In genomic region chr19:7153008-7153407, GRCh38 we compare ENCODE assay signal across 21 cellular contexts.
DNase-seq lines count a peak whose midpoint lies in the region; ATAC-seq, FAIRE-seq and TF ChIP-seq lines count a peak whose summit lies in the region.
"Had no signal": no experiment of that assay in that cellular context is flagged by ENCODE, and none has a peak within 500 bp of the region (broad histone marks: within the 10 kb centered on the region; RNA-seq: fewer than 3 reads in every experiment).

No MANE protein-coding gene starts in this region.

- TF ChIP-seq POLR2A in GM12878 (IDR thresholded peaks at IDR 0.05; ENCODE audit: low read depth, low read length), result peak; percentile 46; the same call in 1 of the 2 replicates

- peaks cover 0 to 6% of the 10 kb centered on the region in 2 experiments; a peak in 3 of 4 replicates for H3K36me3 ChIP-seq in GM12878 (ENCODE audit: control insufficient read depth in 2 of 2, insufficient read depth in 2 of 2, low read length in 1 of 2)
- no peaks in the 10 kb centered on the region for H3K36me3 ChIP-seq in aorta (ENCODE audit: control insufficient read depth in 1 of 2, insufficient read depth in 2 of 2, low read length in 1 of 2)
- H3K36me3 ChIP-seq: cardiac muscle cell had no signal

- H3K9me3 ChIP-seq in right cardiac atrium (ENCODE audit: control insufficient read depth, low read length) (no peaks in the 10 kb centered on the region), GM12878 (replicated peaks; ENCODE audit: control insufficient read depth, insufficient read depth, low read length) (no peaks in the 10 kb centered on the region), aorta (ENCODE audit: control insufficient read depth, low read length) (no peaks in the 10 kb centered on the region)
- H3K9me3 ChIP-seq: esophagus muscularis mucosa, pancreas, testis had no signal

- no peak for TF ChIP-seq CTCF in GM12878 (IDR thresholded peaks at IDR 0.05 in 2 of 3, conservative IDR thresholded peaks at IDR 0.05 in 1 of 3; ENCODE audit: control insufficient read depth in 2 of 3, extremely low read depth in 1 of 3, insufficient read depth in 1 of 3, low read depth in 3 of 3, low read length in 3 of 3)

- no peaks in the 10 kb centered on the region for H3K36me3 Mint-ChIP-seq in memory B cell
- H3K36me3 Mint-ChIP-seq: activated CD4-positive, alpha-beta memory T cell treated with anti-CD3 and anti-CD28 coated beads for 36 hours had no signal

- H3K79me2 ChIP-seq in GM12878 (ENCODE audit: control insufficient read depth, insufficient read depth, low read length), result no peaks in the 10 kb centered on the region

- no peak overlapping the region for H3K4me3 Mint-ChIP-seq in memory B cell
- H3K4me3 Mint-ChIP-seq: activated CD4-positive, alpha-beta memory T cell treated with anti-CD3 and anti-CD28 coated beads for 36 hours; activated T-cell treated with anti-CD3 and anti-CD28 coated beads, Interleukin-2, amount 50 U/mL, for 72 hours; CD4-positive, alpha-beta T cell; IgD-negative memory B cell had no signal

- CTCF ChIA-PET in GM12878 (lab: Yijun Ruan, JAX), result interaction anchor here (1.1 kb wide), 1 partner anchor 173 kb away, joined by 5 read pairs; no protein-coding TSS in a partner anchor

- H3K4me1 Mint-ChIP-seq in memory B cell, result peaks cover 8% of the 10 kb centered on the region

- TF ChIP-seq RAD21 in GM12878 (IDR thresholded peaks at IDR 0.05; ENCODE audit: insufficient read depth, low read depth, low read length), result no peak

- POLR2A ChIA-PET in GM12878 (lab: Charles Lee), result no interaction called here

- RAD21 ChIA-PET in GM12878 (lab: Charles Lee; ENCODE audit: unreplicated experiment), result no interaction called here

- H3K4me3 ChIP-seq in right cardiac atrium (ENCODE audit: low read length), result no peak overlapping the region
- H3K4me3 ChIP-seq in GM12878, result no peak overlapping the region
- H3K4me3 ChIP-seq in aorta (ENCODE audit: low read length in 2 of 2), result no peak overlapping the region
- H3K4me3 ChIP-seq: cardiac muscle cell, esophagus muscularis mucosa, pancreas, smooth muscle cell, testis had no signal

- no peaks in the 10 kb centered on the region for H4K20me1 ChIP-seq in GM12878 (ENCODE audit: control insufficient read depth, insufficient read depth)

- no peak overlapping the region for H3K9ac ChIP-seq in GM12878 (ENCODE audit: control insufficient read depth, insufficient read depth, low read length)

- H3K27me3 Mint-ChIP-seq in memory B cell, result peaks cover 5% of the 10 kb centered on the region
- H3K27me3 Mint-ChIP-seq: activated CD4-positive, alpha-beta memory T cell treated with anti-CD3 and anti-CD28 coated beads for 36 hours; CD4-positive, alpha-beta T cell; IgD-negative memory B cell had no signal

- no peak for TF ChIP-seq EP300 in GM12878 (IDR thresholded peaks at IDR 0.05; ENCODE audit: borderline replicate concordance in 1 of 2, control insufficient read depth in 1 of 2, low read depth in 2 of 2, low read length in 2 of 2)

- DNase-seq in right cardiac atrium (no peak), Right ventricle myocardium inferior (ENCODE audit: missing footprints) (no peak), GM12878 (ENCODE audit: low read depth, low spot score) (no peak), memory B cell (ENCODE audit: low spot score in 2 of 2) (no peak), aorta (peak in 1 of 2 donors; percentile 24), globus pallidus (ENCODE audit: low spot score) (no peak), NOMO-1 treated with dmso at 0.1 percent for 144 hours (lab: John Stamatoyannopoulos, UW; ENCODE audit: unreplicated experiment) (no peak), NCI-H1417 (lab: John Stamatoyannopoulos, UW) (no peak)
- DNase-seq: activated CD4-positive, alpha-beta memory T cell treated with anti-CD3 and anti-CD28 coated beads for 36 hours; activated T-cell treated with anti-CD3 and anti-CD28 coated beads, Interleukin-2, amount 50 U/mL, for 72 hours; CD4-positive, alpha-beta T cell; DMS79; GOT3; MV-4-11; NCI-H2081; pancreas had no signal

- SMC1A ChIA-PET in GM12878 (lab: Charles Lee; ENCODE audit: uncharacterized antibody, unreplicated experiment), result interaction anchor here (1.0 kb wide), 1 partner anchor 13 kb away, joined by 3 read pairs; no protein-coding TSS in a partner anchor

- no TSS peak for BruUV-seq in GM12878 (replicated peaks; lab: Mats Ljungman, UMichigan)

- WGBS in right cardiac atrium, result 82% methylated on average over 5 of the region's 5 CpGs
- 65% methylated on average over 5 of the region's 5 CpGs for WGBS in GM12878 (ENCODE audit: insufficient coverage, insufficient replicate concordance, low lambda C conversion rate, missing lambda C conversion rate)
- 78 to 79% methylated on average over 5 of the region's 5 CpGs for whole genome bisulfite sequencing in aorta, 2 donors

- in situ Hi-C loops in GM12878 (cut with MboI), result no loop called here

- no peak overlapping the region for H2AFZ ChIP-seq in GM12878 (ENCODE audit: control insufficient read depth, low read depth, low read length)

- peaks cover 3% of the 10 kb centered on the region for H3K4me1 ChIP-seq in right cardiac atrium (ENCODE audit: control insufficient read depth, insufficient read depth, low read length)
- H3K4me1 ChIP-seq in GM12878 (ENCODE audit: control insufficient read depth, insufficient read depth, low read length), result no peaks in the 10 kb centered on the region
- no peaks in the 10 kb centered on the region for H3K4me1 ChIP-seq in aorta (ENCODE audit: control insufficient read depth in 1 of 2, insufficient read depth in 2 of 2, low read length in 2 of 2)
- H3K4me1 ChIP-seq: pancreas, testis had no signal

- no peak overlapping the region for H3K4me2 ChIP-seq in GM12878 (ENCODE audit: control insufficient read depth, insufficient read depth)
- H3K4me2 ChIP-seq: smooth muscle cell had no signal

- no peaks in the 10 kb centered on the region for H3K9me3 Mint-ChIP-seq in memory B cell
- H3K9me3 Mint-ChIP-seq: activated CD4-positive, alpha-beta memory T cell treated with anti-CD3 and anti-CD28 coated beads for 36 hours; activated T-cell treated with anti-CD3 and anti-CD28 coated beads, Interleukin-2, amount 50 U/mL, for 72 hours; CD4-positive, alpha-beta T cell; IgD-negative memory B cell had no signal

- peak; percentile 97 for FAIRE-seq in GM12878 (lab: Jason Lieb, UNC)
- FAIRE-seq: pancreas had no signal

- H3K27me3 ChIP-seq in right cardiac atrium (ENCODE audit: control insufficient read depth, insufficient read depth), result no peaks in the 10 kb centered on the region
- no peaks in the 10 kb centered on the region for H3K27me3 ChIP-seq in GM12878 (replicated peaks in 1 of 2; ENCODE audit: control insufficient read depth in 2 of 2, insufficient read depth in 2 of 2, low read length in 1 of 2)
- no peaks in the 10 kb centered on the region for H3K27me3 ChIP-seq in aorta (ENCODE audit: control insufficient read depth in 1 of 2, insufficient read depth in 2 of 2, low read length in 1 of 2)
- H3K27me3 ChIP-seq: cardiac muscle cell, esophagus muscularis mucosa, pancreas, testis had no signal

- peak; percentile 11 to 35 for ATAC-seq in right cardiac atrium
- ATAC-seq in Right ventricle myocardium inferior, result no peak
- no peak for ATAC-seq in GM12878
- ATAC-seq in memory B cell (ENCODE audit: low read depth), result no peak
- ATAC-seq in aorta (ENCODE audit: low FRiP score), result peak; percentile 53

- H3K27ac ChIP-seq in right cardiac atrium (ENCODE audit: low read length), result no peak overlapping the region
- H3K27ac ChIP-seq in GM12878 (ENCODE audit: control insufficient read depth, insufficient read depth), result no peak overlapping the region
- no peak overlapping the region for H3K27ac ChIP-seq in aorta (ENCODE audit: low read depth in 1 of 2, low read length in 2 of 2)
- H3K27ac ChIP-seq: cardiac muscle cell, esophagus muscularis mucosa, pancreas had no signal

- H3K27ac Mint-ChIP-seq in memory B cell, result peak overlapping the region; percentile 22
- H3K27ac Mint-ChIP-seq: activated CD4-positive, alpha-beta memory T cell treated with anti-CD3 and anti-CD28 coated beads for 36 hours; activated T-cell treated with anti-CD3 and anti-CD28 coated beads, Interleukin-2, amount 50 U/mL, for 72 hours; CD4-positive, alpha-beta T cell had no signal

- intact Hi-C loops in right cardiac atrium (cut with DNase I) (loop anchor here in 1 of 4 donors (5.0 kb wide), 1 partner anchor 144 kb away; no protein-coding TSS in a partner anchor), Right ventricle myocardium inferior (cut with DNase I) (no loop called here), GM12878 (cut with micrococcal nuclease; ENCODE audit: unreplicated experiment) (no loop called here), aorta (cut with DNase I) (loop anchor here in 1 of 2 donors (5.0 kb wide), 1 partner anchor 144 kb away; no protein-coding TSS in a partner anchor)

TF ChIP-seq in GM12878, 131 proteins besides CTCF, POLR2A, EP300 and RAD21 (continues in another document):
- peak; percentile 67; the same call in 1 of the 2 replicates for TF ChIP-seq POLR2AphosphoS5 (IDR thresholded peaks at IDR 0.05; ENCODE audit: low read length)
- TF ChIP-seq, protein P1, sequence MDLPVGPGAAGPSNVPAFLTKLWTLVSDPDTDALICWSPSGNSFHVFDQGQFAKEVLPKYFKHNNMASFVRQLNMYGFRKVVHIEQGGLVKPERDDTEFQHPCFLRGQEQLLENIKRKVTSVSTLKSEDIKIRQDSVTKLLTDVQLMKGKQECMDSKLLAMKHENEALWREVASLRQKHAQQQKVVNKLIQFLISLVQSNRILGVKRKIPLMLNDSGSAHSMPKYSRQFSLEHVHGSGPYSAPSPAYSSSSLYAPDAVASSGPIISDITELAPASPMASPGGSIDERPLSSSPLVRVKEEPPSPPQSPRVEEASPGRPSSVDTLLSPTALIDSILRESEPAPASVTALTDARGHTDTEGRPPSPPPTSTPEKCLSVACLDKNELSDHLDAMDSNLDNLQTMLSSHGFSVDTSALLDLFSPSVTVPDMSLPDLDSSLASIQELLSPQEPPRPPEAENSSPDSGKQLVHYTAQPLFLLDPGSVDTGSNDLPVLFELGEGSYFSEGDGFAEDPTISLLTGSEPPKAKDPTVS (IDR thresholded peaks at IDR 0.05; ENCODE audit: low read depth, low read length), result no peak
- no peak for TF ChIP-seq SUZ12 (IDR thresholded peaks at IDR 0.05; ENCODE audit: unreplicated experiment)
- no peak for TF ChIP-seq HDAC2 (IDR thresholded peaks at IDR 0.05)
- no peak for TF ChIP-seq WRNIP1 (IDR thresholded peaks at IDR 0.05; ENCODE audit: borderline replicate concordance, low read depth, low read length)

Comparison
In these comparisons a context has a peak if more than half of its experiments do, and no peak if none do; other contexts are left out.
1. ATAC-seq: peak in right cardiac atrium (2 of 2) and aorta (single experiment); none in Right ventricle myocardium inferior (single experiment), GM12878 (single experiment) and memory B cell (single experiment).